Comparison of ENCODE assay signal across 7 cellular contexts in genomic region chr11:128725630-128726461, GRCh38. TPM values are rescaled to one million over a fixed set of nuclear protein-coding genes. Genes with fewer than 3 reads are reported as not detected.
DNase-seq lines count a peak whose midpoint lies in the region; ATAC-seq and TF ChIP-seq lines count a peak whose summit lies in the region.

No MANE protein-coding gene starts in this region.

- H3K4me3 ChIP-seq in SJCRH30: peak overlapping the region; percentile 36
- peak overlapping the region; percentile 28 for H3K4me3 ChIP-seq in coronary artery
- H3K4me3 ChIP-seq in brain microvascular endothelial cell (ENCODE audit: low read depth, low read length): no peak overlapping the region

- peak; percentile 52 for TF ChIP-seq POLR2A in GM18951 (IDR thresholded peaks at IDR 0.05; ENCODE audit: extremely low read depth, insufficient read depth, insufficient read length)

- TF ChIP-seq CTCF in coronary artery (IDR thresholded peaks at IDR 0.05) (no peak), brain microvascular endothelial cell (IDR thresholded peaks at IDR 0.05; ENCODE audit: low read depth, low read length, missing control alignments) (no peak)

- peak; percentile 48 for ATAC-seq in HG03025 (IDR thresholded peaks at IDR 0.05; ENCODE audit: low FRiP score, unreplicated experiment)

- in situ Hi-C loops in GM18951 (cut with MboI; ENCODE audit: low sequenced_read_pairs, unreplicated experiment): no loop called here
- in situ Hi-C loops in brain microvascular endothelial cell (cut with HindIII; ENCODE audit: low pct_ligation_motif_present, low sequenced_read_pairs): no loop called here

- H3K36me3 ChIP-seq in SJCRH30 (no peaks in the 10 kb centered on the region), brain microvascular endothelial cell (replicated peaks) (no peaks in the 10 kb centered on the region)

- H3K27me3 ChIP-seq in SJCRH30: no peaks in the 10 kb centered on the region
- H3K27me3 ChIP-seq in brain microvascular endothelial cell (replicated peaks): no peaks in the 10 kb centered on the region

- H3K27ac ChIP-seq in SJCRH30 (peak overlapping the region; percentile 64), coronary artery (peak overlapping the region in 1 of 2 donors; percentile 73), brain microvascular endothelial cell (no peak overlapping the region)

- DNase-seq in SJCRH30 (peak; percentile 52 to 75), coronary artery (ENCODE audit: low spot score) (no peak), renal cortical epithelial cell (ENCODE audit: low read depth) (peak; percentile 30), brain microvascular endothelial cell (no peak), occipital lobe (lab: John Stamatoyannopoulos, UW) (no peak)

- peaks cover 6% of the 10 kb centered on the region; the same call in 1 of the 2 replicates for H3K4me1 ChIP-seq in SJCRH30

- no peaks in the 10 kb centered on the region for H3K9me3 ChIP-seq in SJCRH30 (replicated peaks)

RNA-seq across cellular contexts. Expression of gene FLI1, which starts 32.0 kb away (rescaled TPM):
- 3.2 and 4.1 TPM in 2 replicates for total RNA-seq in SJCRH30 (2014; rRNA removed; shearing (Covaris generic))
- total RNA-seq in renal cortical epithelial cell (0.10 and 0.35 TPM in 2 replicates), occipital lobe (4.7 TPM)

Comparison
In these comparisons a context has a peak if more than half of its experiments do, and no peak if none do; other contexts are left out.
1. DNase-seq: peak in SJCRH30 (2 of 2) and renal cortical epithelial cell (single experiment); none in coronary artery (single experiment), brain microvascular endothelial cell (single experiment) and occipital lobe (single experiment).